Comparison of ENCODE assay signal across 15 cellular contexts in genomic region chr1:185811062-185811709, GRCh38.
"Had no signal": no experiment of that assay in that cellular context is flagged by ENCODE, and none has a peak within 500 bp of the region (broad histone marks: within the 10 kb centered on the region; RNA-seq: fewer than 3 reads in every experiment).

No MANE protein-coding gene starts in this region.

- DNase-seq: activated CD4-positive, alpha-beta T cell treated with anti-CD3 and anti-CD28 coated beads, Interleukin-2, amount 50 U/mL, for 1 hour; activated naive CD4-positive, alpha-beta T cell treated with Interleukin-2 at 50 U/mL for 16 hours; activated naive CD8-positive, alpha-beta T cell treated with anti-CD3 and anti-CD28 coated beads, Interleukin-2, amount 50 U/mL, for 24 hours; natural killer cell; nucleus accumbens; posterior cingulate gyrus; right cardiac atrium; stimulated activated naive CD8-positive, alpha-beta T cell treated with anti-CD3 and anti-CD28 coated beads, Interleukin-15, Interleukin-2, amounts not matched to agents 100 U/mL and 50 U/mL, for 24 hours; trophoblast cell had no signal

- H3K27ac ChIP-seq: cardiac muscle cell had no signal

- H3K36me3 ChIP-seq: cardiac muscle cell had no signal

- ATAC-seq: activated CD4-positive, CD25-positive, alpha-beta regulatory T cell treated with anti-CD3 and anti-CD28 coated beads, Interleukin-2, amount 50 U/mL, for 24 hours; activated naive CD8-positive, alpha-beta T cell treated with anti-CD3 and anti-CD28 coated beads, Interleukin-2, amount 50 U/mL, for 24 hours; left lobe of liver; natural killer cell; stimulated activated naive CD8-positive, alpha-beta T cell treated with anti-CD3 and anti-CD28 coated beads, Interleukin-15, Interleukin-2, amounts not matched to agents 100 U/mL and 50 U/mL, for 24 hours had no signal

- H3K4me3 ChIP-seq: cardiac muscle cell had no signal

- FAIRE-seq: colon, endometrium, keratinocyte had no signal

- H3K27me3 ChIP-seq: cardiac muscle cell had no signal
